In genomic region chr4:2803624-2804448, GRCh38 we compare ENCODE assay signal across 1 cellular context.
TF ChIP-seq lines count a peak whose summit lies in the region.

No MANE protein-coding gene starts in this region.

TF ChIP-seq in HCT116, 20 proteins besides CTCF, POLR2A, EP300 and RAD21:
- TF ChIP-seq FOSL1 (IDR thresholded peaks at IDR 0.05; ENCODE audit: low read depth) (no peak), SP1 (IDR thresholded peaks at IDR 0.05; ENCODE audit: low read depth) (no peak), ELF1 (IDR thresholded peaks at IDR 0.05; ENCODE audit: borderline replicate concordance, low read depth) (no peak), SIN3A (IDR thresholded peaks at IDR 0.05; ENCODE audit: low read depth) (no peak), POLR2AphosphoS5 (IDR thresholded peaks at IDR 0.05; ENCODE audit: low read depth, low read length) (no peak), ZBTB33 (IDR thresholded peaks at IDR 0.05; ENCODE audit: extremely low read depth, insufficient replicate concordance, low read length) (no peak), EGR1 (IDR thresholded peaks at IDR 0.05; ENCODE audit: low read depth) (no peak), REST (IDR thresholded peaks at IDR 0.05; ENCODE audit: low read depth) (no peak)
